ENCODE assay signal across 30 cellular contexts in genomic region chr7:106493041-106493731, GRCh38.
DNase-seq lines count a peak whose midpoint lies in the region; ATAC-seq, FAIRE-seq and TF ChIP-seq lines count a peak whose summit lies in the region.
"Had no signal": no experiment of that assay in that cellular context is flagged by ENCODE, and none has a peak within 500 bp of the region (broad histone marks: within the 10 kb centered on the region; RNA-seq: fewer than 3 reads in every experiment).

No MANE protein-coding gene starts in this region.

- H2AFZ ChIP-seq in mesenchymal stem cell (ENCODE audit: low read depth, low read length): no peak overlapping the region

- H3K4me2 ChIP-seq in A549 (peak overlapping the region; percentile 4; the same call in 1 of the 3 replicates), mesenchymal stem cell (ENCODE audit: low read length, poor library complexity, severe bottlenecking) (no peak overlapping the region)
- H3K4me2 ChIP-seq: SK-N-SH had no signal

- H3K79me1 ChIP-seq in mesenchymal stem cell (replicated peaks; ENCODE audit: low read length, poor library complexity, severe bottlenecking): no peaks in the 10 kb centered on the region

- POLR2A ChIA-PET in A549 (lab: Yijun Ruan, JAX): no interaction called here

- H2BK120ac ChIP-seq in mesenchymal stem cell (ENCODE audit: low read depth, low read length): no peak overlapping the region

- TF ChIP-seq POLR2A in A549 (IDR thresholded peaks at IDR 0.05; ENCODE audit: low read length): no peak

- no peak overlapping the region for H3K9ac ChIP-seq in mesenchymal stem cell (ENCODE audit: low read length)
- H3K9ac ChIP-seq: SK-N-SH had no signal

- H3K36me3 ChIP-seq in mesenchymal stem cell (ENCODE audit: control insufficient read depth in 1 of 2, insufficient read depth in 2 of 2, low read depth in 1 of 2, low read length in 2 of 2): no peaks in the 10 kb centered on the region
- H3K36me3 ChIP-seq: adrenal gland, brain microvascular endothelial cell, left ventricle myocardium inferior, ovary, spleen had no signal

- H4K8ac ChIP-seq in mesenchymal stem cell (ENCODE audit: low read length): no peak overlapping the region

- peaks cover 11% of the 10 kb centered on the region for H3K36me3 Mint-ChIP-seq in activated T-cell treated with anti-CD3 and anti-CD28 coated beads, Interleukin-2, amount 50 U/mL, for 24 hours (ENCODE audit: low read depth)
- H3K36me3 Mint-ChIP-seq in activated naive CD4-positive, alpha-beta T cell treated with anti-CD3 and anti-CD28 coated beads, Interleukin-2, amount 10 ng/mL, durations not matched to agents 7 days and 5 days: no peaks in the 10 kb centered on the region
- H3K36me3 Mint-ChIP-seq: stimulated activated effector memory CD8-positive, alpha-beta T cell treated with anti-CD3 and anti-CD28 coated beads, Interleukin-12 subunit alpha, Interleukin-12 subunit beta, amount 100 ng/mL, for 72 hours had no signal

- H3K9me3 Mint-ChIP-seq in activated T-cell treated with anti-CD3 and anti-CD28 coated beads, Interleukin-2, amount 50 U/mL, for 24 hours: peaks cover 19% of the 10 kb centered on the region
- H3K9me3 Mint-ChIP-seq in activated naive CD4-positive, alpha-beta T cell treated with anti-CD3 and anti-CD28 coated beads, Interleukin-2, amount 10 ng/mL, durations not matched to agents 7 days and 5 days: peaks cover 8% of the 10 kb centered on the region

- peaks cover 4% of the 10 kb centered on the region for H3K4me1 Mint-ChIP-seq in activated T-cell treated with anti-CD3 and anti-CD28 coated beads, Interleukin-2, amount 50 U/mL, for 24 hours (ENCODE audit: low read depth)
- no peaks in the 10 kb centered on the region for H3K4me1 Mint-ChIP-seq in activated naive CD4-positive, alpha-beta T cell treated with anti-CD3 and anti-CD28 coated beads, Interleukin-2, amount 10 ng/mL, durations not matched to agents 7 days and 5 days
- H3K4me1 Mint-ChIP-seq: nephron progenitor cell; stimulated activated effector memory CD8-positive, alpha-beta T cell treated with anti-CD3 and anti-CD28 coated beads, Interleukin-12 subunit alpha, Interleukin-12 subunit beta, amount 100 ng/mL, for 72 hours; T-helper 17 cell had no signal

- H3K27me3 ChIP-seq in mesenchymal stem cell (ENCODE audit: control insufficient read depth in 1 of 2, insufficient read depth in 1 of 2, low read length in 2 of 2): no peaks in the 10 kb centered on the region
- H3K27me3 ChIP-seq: adrenal gland, brain microvascular endothelial cell, ovary had no signal

- TF ChIP-seq RAD21 in A549 (conservative IDR thresholded peaks at IDR 0.05 in 1 of 2, IDR thresholded peaks at IDR 0.05 in 1 of 2): no peak

- CTCF ChIA-PET in A549 (lab: Yijun Ruan, JAX): interaction anchor here (0.5 to 1.2 kb wide), 5 partner anchors 29 to 1578 kb away, joined by 3 to 5 read pairs (median 3); no protein-coding TSS in a partner anchor
- CTCF ChIA-PET in activated naive CD4-positive, alpha-beta T cell treated with anti-CD3 and anti-CD28 coated beads, Interleukin-2, amount 10 ng/mL, durations not matched to agents 7 days and 5 days (lab: Charles Lee): no interaction called here

- TF ChIP-seq EP300 in A549 (IDR thresholded peaks at IDR 0.05): no peak

- no peak for ATAC-seq in A549
- peak; percentile 29 for ATAC-seq in left lobe of liver
- ATAC-seq: stimulated activated effector memory CD8-positive, alpha-beta T cell treated with anti-CD3 and anti-CD28 coated beads, Interleukin-12 subunit alpha, Interleukin-12 subunit beta, amount 100 ng/mL, for 72 hours; T-helper 17 cell had no signal

- H3K9me3 ChIP-seq in A549 (0 out of 3 replicates have a peak, but pooled peaks cover 2% of the 10 kb centered on the region), mesenchymal stem cell (ENCODE audit: control insufficient read depth, low read length) (peaks cover 10% of the 10 kb centered on the region)
- H3K9me3 ChIP-seq: adrenal gland, ovary, SK-N-SH had no signal

- no peaks in the 10 kb centered on the region for H3K4me1 ChIP-seq in A549
- H3K4me1 ChIP-seq in mesenchymal stem cell (ENCODE audit: control insufficient read depth, insufficient read depth, low read depth, low read length): no peaks in the 10 kb centered on the region
- H3K4me1 ChIP-seq: adrenal gland, left ventricle myocardium inferior, spleen had no signal

- H3K4me3 Mint-ChIP-seq in activated T-cell treated with anti-CD3 and anti-CD28 coated beads, Interleukin-2, amount 50 U/mL, for 24 hours: no peak overlapping the region
- H3K4me3 Mint-ChIP-seq in activated naive CD4-positive, alpha-beta T cell treated with anti-CD3 and anti-CD28 coated beads, Interleukin-2, amount 10 ng/mL, durations not matched to agents 7 days and 5 days: no peak overlapping the region
- H3K4me3 Mint-ChIP-seq: HFFc6; nephron progenitor cell; stimulated activated effector memory CD8-positive, alpha-beta T cell treated with anti-CD3 and anti-CD28 coated beads, Interleukin-12 subunit alpha, Interleukin-12 subunit beta, amount 100 ng/mL, for 72 hours; T-helper 17 cell had no signal

- no peak overlapping the region for H2BK5ac ChIP-seq in mesenchymal stem cell (ENCODE audit: low read depth, low read length, poor library complexity, severe bottlenecking)

- no peak overlapping the region for H2BK15ac ChIP-seq in mesenchymal stem cell (ENCODE audit: low read depth, poor library complexity, severe bottlenecking)

- no peak for FAIRE-seq in A549 (lab: Jason Lieb, UNC)

- H3K14ac ChIP-seq in mesenchymal stem cell (ENCODE audit: low read length in 2 of 2): no peak overlapping the region

- no peak overlapping the region for H3K27ac ChIP-seq in A549
- H3K27ac ChIP-seq in mesenchymal stem cell (ENCODE audit: low read length, poor library complexity, severe bottlenecking): no peak overlapping the region
- H3K27ac ChIP-seq: adrenal gland, brain microvascular endothelial cell, left ventricle myocardium inferior, ovary, spleen had no signal

- no peak overlapping the region for H3K27ac Mint-ChIP-seq in activated T-cell treated with anti-CD3 and anti-CD28 coated beads, Interleukin-2, amount 50 U/mL, for 24 hours
- H3K27ac Mint-ChIP-seq in activated naive CD4-positive, alpha-beta T cell treated with anti-CD3 and anti-CD28 coated beads, Interleukin-2, amount 10 ng/mL, durations not matched to agents 7 days and 5 days: no peak overlapping the region
- H3K27ac Mint-ChIP-seq: HFFc6; nephron progenitor cell; stimulated activated effector memory CD8-positive, alpha-beta T cell treated with anti-CD3 and anti-CD28 coated beads, Interleukin-12 subunit alpha, Interleukin-12 subunit beta, amount 100 ng/mL, for 72 hours; T-helper 17 cell had no signal

- H3K4ac ChIP-seq in mesenchymal stem cell (ENCODE audit: low read depth in 1 of 2, low read length in 2 of 2): no peak overlapping the region

- H2AK5ac ChIP-seq in mesenchymal stem cell (ENCODE audit: low read length, severe bottlenecking): no peak overlapping the region

- H3K27me3 Mint-ChIP-seq in activated T-cell treated with anti-CD3 and anti-CD28 coated beads, Interleukin-2, amount 50 U/mL, for 24 hours: peaks cover 33% of the 10 kb centered on the region
- peaks cover 6% of the 10 kb centered on the region for H3K27me3 Mint-ChIP-seq in activated naive CD4-positive, alpha-beta T cell treated with anti-CD3 and anti-CD28 coated beads, Interleukin-2, amount 10 ng/mL, durations not matched to agents 7 days and 5 days

- no peak for TF ChIP-seq CTCF in A549 (IDR thresholded peaks at IDR 0.05)

- no peak overlapping the region for H3K18ac ChIP-seq in mesenchymal stem cell (ENCODE audit: low read depth in 1 of 2, low read length in 2 of 2)

- WGBS in A549 (ENCODE audit: missing lambda C conversion rate): 40% methylated on average over 9 of the region's 9 CpGs
- 80% methylated on average over 9 of the region's 9 CpGs for WGBS in mesenchymal stem cell

- no peak overlapping the region for H3K23ac ChIP-seq in mesenchymal stem cell (ENCODE audit: low read length in 2 of 2)

- no peak overlapping the region for H3K4me3 ChIP-seq in A549
- H3K4me3 ChIP-seq in mesenchymal stem cell (ENCODE audit: insufficient read depth in 1 of 2, low read depth in 1 of 2, low read length in 2 of 2): no peak overlapping the region
- H3K4me3 ChIP-seq: adrenal gland, left ventricle myocardium inferior, ovary, spleen had no signal

- no peak overlapping the region for H2BK12ac ChIP-seq in mesenchymal stem cell (ENCODE audit: low read length in 2 of 2)

- DNase-seq in A549 (ENCODE audit: low read depth in 1 of 2, low spot score in 1 of 2): no peak
- peak; percentile 57 for DNase-seq in DMS53 treated with DMSO at 0.1 percent for 48 hours (lab: John Stamatoyannopoulos, UW; ENCODE audit: unreplicated experiment)
- peak; percentile 21 for DNase-seq in NCI-H774 (lab: John Stamatoyannopoulos, UW)
- no peak for DNase-seq in left lobe of liver (ENCODE audit: low spot score)
- no peak for DNase-seq in activated T-cell treated with anti-CD3 and anti-CD28 coated beads, Interleukin-2, amount 50 U/mL, for 24 hours
- DNase-seq in SIG-M5 (lab: John Stamatoyannopoulos, UW): no peak
- DNase-seq in activated naive CD4-positive, alpha-beta T cell treated with anti-CD3 and anti-CD28 coated beads, Interleukin-2, amount 10 ng/mL, durations not matched to agents 7 days and 5 days: no peak
- DNase-seq in mesenchymal stem cell: no peak
- DNase-seq: ACHN; activated CD8-positive, alpha-beta memory T cell treated with anti-CD3 and anti-CD28 coated beads for 24 hours; activated gamma-delta T cell treated with Interleukin-2 at 50 U/mL for 16 hours; activated T-cell treated with anti-CD3 and anti-CD28 coated beads, Interleukin-2, amount 50 U/mL, for 1 hour; adrenal gland; brain microvascular endothelial cell; COR-L47; effector CD8-positive, alpha-beta T cell; foreskin fibroblast; HFFc6; left ventricle myocardium inferior; midbrain; MM.1S; NCI-H1694 treated with DMSO at 0.1 percent for 48 hours; nephron progenitor cell; ovary; RPMI8226; SK-N-SH; spleen; stimulated activated CD4-positive, alpha-beta T cell treated with anti-CD3 and anti-CD28 coated beads, Interleukin-2, amount 100 ng/mL, for 48 hours; T-helper 17 cell had no signal

- H4K91ac ChIP-seq in mesenchymal stem cell (ENCODE audit: low read length): no peak overlapping the region

TF ChIP-seq in A549, 52 proteins besides CTCF, POLR2A, EP300 and RAD21 (continues in another document):
- TF ChIP-seq ZSCAN20 (CRISPR knock-in tag; IDR thresholded peaks at IDR 0.05) (no peak), POLR2AphosphoS2 (conservative IDR thresholded peaks at IDR 0.05; ENCODE audit: low read length) (no peak), EHF (CRISPR knock-in tag; IDR thresholded peaks at IDR 0.05) (no peak), MYC (IDR thresholded peaks at IDR 0.05; ENCODE audit: borderline replicate concordance, low read length) (no peak), USF2 (IDR thresholded peaks at IDR 0.05) (no peak), FOXS1 (CRISPR knock-in tag; IDR thresholded peaks at IDR 0.05) (no peak), NR3C1 (IDR thresholded peaks at IDR 0.05) (no peak)

Comparison
In these comparisons a context has a peak if more than half of its experiments do, and no peak if none do; other contexts are left out.
1. DNase-seq: peak in DMS53 treated with DMSO at 0.1 percent for 48 hours (single experiment) and NCI-H774 (single experiment); none in A549 (0 of 2), left lobe of liver (single experiment), activated T-cell treated with anti-CD3 and anti-CD28 coated beads, Interleukin-2, amount 50 U/mL, for 24 hours (single experiment), SIG-M5 (single experiment), activated naive CD4-positive, alpha-beta T cell treated with anti-CD3 and anti-CD28 coated beads, Interleukin-2, amount 10 ng/mL, durations not matched to agents 7 days and 5 days (single experiment) and mesenchymal stem cell (single experiment).